In the genomic region with DNA sequence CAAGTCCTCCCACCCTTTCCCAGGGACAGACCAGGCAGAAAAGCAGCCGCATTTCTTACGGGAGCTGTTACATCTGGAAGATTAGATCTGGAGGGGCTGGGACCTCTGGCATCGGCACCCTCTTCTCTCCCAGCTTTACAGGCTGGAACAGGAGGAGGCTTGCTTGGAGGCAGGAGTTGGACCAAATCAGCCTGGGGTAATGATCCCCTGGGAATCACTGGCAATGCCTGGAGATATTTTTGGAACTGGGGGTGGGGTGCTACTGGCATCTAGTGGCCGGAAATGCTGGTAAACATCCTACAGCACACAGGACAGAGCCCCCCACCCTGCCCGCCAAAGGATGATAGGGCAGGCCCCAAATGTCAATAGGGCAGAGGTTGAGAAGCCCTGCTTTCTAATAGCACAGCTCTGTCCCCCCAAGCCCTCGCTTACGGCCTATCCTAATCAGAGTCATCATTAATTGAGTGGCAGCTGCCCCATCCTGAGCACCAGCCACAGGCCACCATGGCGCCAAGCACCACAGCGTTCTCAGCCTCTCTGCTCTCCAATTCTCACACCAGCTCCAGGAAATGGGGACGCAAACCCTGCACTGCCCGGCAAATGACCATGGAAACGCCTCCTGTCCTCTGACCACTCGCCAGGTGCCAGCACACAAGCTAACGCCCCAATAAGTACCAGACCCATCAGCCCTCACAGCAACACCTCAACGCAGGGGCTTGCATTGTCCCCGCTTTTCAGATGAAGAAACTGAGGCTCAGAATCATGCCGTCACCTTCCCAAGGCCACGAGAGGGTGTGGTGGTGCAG, we compare ENCODE assay signal across 1 cellular context.
TF ChIP-seq lines count a peak whose summit lies in the region.

No MANE protein-coding gene starts in this region.

TF ChIP-seq in GM23338, 12 proteins besides CTCF, POLR2A, EP300 and RAD21 (continued from another document):
- TF ChIP-seq REST (IDR thresholded peaks at IDR 0.05; ENCODE audit: unreplicated experiment) (no peak), ETS1 (IDR thresholded peaks at IDR 0.05) (no peak), STAT1 (IDR thresholded peaks at IDR 0.05; ENCODE audit: unreplicated experiment) (no peak), EZH2phosphoT487 (IDR thresholded peaks at IDR 0.05; ENCODE audit: unreplicated experiment) (no peak), NANOG (IDR thresholded peaks at IDR 0.05; ENCODE audit: borderline replicate concordance) (no peak), ZNF331 (CRISPR knock-in tag; IDR thresholded peaks at IDR 0.05; ENCODE audit: low read depth) (no peak), POLR2AphosphoS5 (IDR thresholded peaks at IDR 0.05; ENCODE audit: low read depth) (no peak), ZNF462 (CRISPR knock-in tag; IDR thresholded peaks at IDR 0.05) (no peak), CREB1 (CRISPR knock-in tag; IDR thresholded peaks at IDR 0.05; ENCODE audit: low read depth) (no peak)
